ENCODE assay signal across 1 cellular context in the genomic region with DNA sequence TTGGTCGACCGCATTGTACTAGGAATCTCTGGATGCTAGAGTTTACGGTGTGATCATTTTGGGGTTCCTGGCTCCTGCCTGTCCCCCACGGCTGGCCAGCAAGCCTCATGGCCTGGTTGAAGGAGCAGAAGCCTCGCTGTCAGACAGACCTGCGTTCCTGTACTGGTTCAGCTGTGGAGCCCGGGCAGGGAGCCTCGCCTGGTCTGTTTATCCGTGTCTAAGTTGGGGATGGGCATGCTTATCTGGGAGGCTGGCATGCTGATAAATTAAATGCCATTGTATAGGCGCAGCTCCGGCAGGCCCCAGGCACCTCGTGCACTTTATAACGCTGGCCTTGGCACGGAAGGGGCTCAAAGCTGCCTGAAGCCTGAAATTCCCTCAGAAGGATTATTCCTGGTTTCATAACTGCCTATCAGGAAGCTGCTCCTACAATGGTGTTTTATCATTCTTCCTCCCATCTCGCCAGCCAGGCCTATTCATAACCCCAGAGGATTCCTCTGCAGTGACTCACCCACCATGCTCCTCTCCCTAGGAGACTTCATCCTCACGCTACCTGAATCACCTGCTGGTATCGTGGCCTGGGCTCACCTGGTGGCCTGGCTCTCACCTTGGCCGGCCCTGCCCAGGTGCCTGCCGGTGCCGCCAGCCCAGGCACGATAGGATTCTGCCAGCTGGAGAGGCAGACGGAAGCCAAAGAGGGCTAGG.
A peak's percentile ranks its signal among the peaks of the same experiment; 100 is the strongest.
TF ChIP-seq lines count a peak whose summit lies in the region.

No MANE protein-coding gene starts in this region.

TF ChIP-seq in A549, 52 proteins besides CTCF, POLR2A, EP300 and RAD21 (continued from another document):
- TF ChIP-seq, protein P1, sequence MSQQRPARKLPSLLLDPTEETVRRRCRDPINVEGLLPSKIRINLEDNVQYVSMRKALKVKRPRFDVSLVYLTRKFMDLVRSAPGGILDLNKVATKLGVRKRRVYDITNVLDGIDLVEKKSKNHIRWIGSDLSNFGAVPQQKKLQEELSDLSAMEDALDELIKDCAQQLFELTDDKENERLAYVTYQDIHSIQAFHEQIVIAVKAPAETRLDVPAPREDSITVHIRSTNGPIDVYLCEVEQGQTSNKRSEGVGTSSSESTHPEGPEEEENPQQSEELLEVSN (IDR thresholded peaks at IDR 0.05; ENCODE audit: borderline replicate concordance, low read depth) = peak; percentile 75; the same call in 1 of the 2 replicates
- TF ChIP-seq EHF (CRISPR knock-in tag; IDR thresholded peaks at IDR 0.05) (0 out of 2 replicates have a peak, but pooled peaks have one; percentile 1), JUN (IDR thresholded peaks at IDR 0.05) (peak in 1 of 2 experiments; percentile 49; a peak in 2 of 5 replicates)
